In the genomic region with DNA sequence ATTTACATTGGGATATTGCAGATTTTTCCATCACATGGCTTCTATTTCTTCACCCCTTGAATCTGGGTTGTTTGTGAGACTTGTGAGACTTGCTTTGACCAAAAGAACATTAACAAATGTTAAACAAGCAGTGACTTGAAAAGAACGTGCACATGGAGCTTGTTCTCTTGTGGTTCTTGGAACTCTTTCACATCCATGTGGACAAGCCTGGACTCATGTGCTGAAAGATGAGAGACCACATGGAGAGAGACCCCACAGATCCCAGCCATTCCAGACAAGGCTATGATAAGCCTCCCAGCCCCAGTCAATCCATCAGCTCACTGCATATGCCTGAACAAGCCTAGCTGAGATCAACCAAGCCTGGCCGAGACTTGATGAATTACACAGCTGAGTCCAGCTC, we compare ENCODE assay signal across 26 cellular contexts.
"Had no signal": no experiment of that assay in that cellular context is flagged by ENCODE, and none has a peak within 500 bp of the region (broad histone marks: within the 10 kb centered on the region; RNA-seq: fewer than 3 reads in every experiment).

No MANE protein-coding gene starts in this region.

- H3K27ac ChIP-seq: brain microvascular endothelial cell, SJCRH30, SK-N-MC had no signal

- H3K36me3 ChIP-seq: brain microvascular endothelial cell, SJCRH30 had no signal

- H3K27me3 ChIP-seq: brain microvascular endothelial cell, SJCRH30 had no signal

- DNase-seq: activated CD4-positive, alpha-beta T cell treated with anti-CD3 and anti-CD28 coated beads, Interleukin-2, amount 10 ng/mL, durations not matched to agents 24 days and 14 days; activated CD4-positive, alpha-beta T cell treated with anti-CD3 and anti-CD28 coated beads, Interleukin-2, amount 50 U/mL, for 4 hours; activated CD8-positive, alpha-beta T cell treated with anti-CD3 and anti-CD28 coated beads for 36 hours; activated effector memory CD4-positive, alpha-beta T cell treated with anti-CD3 and anti-CD28 coated beads, Interleukin-2, amount 50 U/mL, for 16 hours; activated naive CD4-positive, alpha-beta T cell; activated naive CD4-positive, alpha-beta T cell treated with anti-CD3 and anti-CD28 coated beads, Interleukin-2, amount 50 U/mL, for 16 hours; activated naive CD8-positive, alpha-beta T cell treated with anti-CD3 and anti-CD28 coated beads for 36 hours; activated T-cell treated with anti-CD3 and anti-CD28 coated beads, Interleukin-2, amount 50 U/mL, for 1 hour; activated T-cell treated with anti-CD3 and anti-CD28 coated beads, Interleukin-2, amount 50 U/mL, for 72 hours; amniotic stem cell; aorta; brain microvascular endothelial cell; KG1; MM.1S; MV-4-11; NCI-H1092; NCI-H1436 treated with DMSO at 0.1 percent for 48 hours; NCI-H1694 treated with DMSO at 0.1 percent for 48 hours; NCI-H2029; NCI-H345; NCI-H524 treated with DMSO at 0.1 percent for 48 hours; SHP77; SJCRH30 had no signal

- H3K4me3 ChIP-seq: SJCRH30, SK-N-MC had no signal

- ATAC-seq: activated CD8-positive, alpha-beta T cell treated with anti-CD3 and anti-CD28 coated beads for 36 hours; activated T-cell treated with anti-CD3 and anti-CD28 coated beads, Interleukin-2, amount 50 U/mL, for 72 hours; activated T-helper 17 cell treated with anti-CD3 and anti-CD28 coated beads, Interleukin-2, amount 50 U/mL, for 72 hours; Panc1 had no signal

- H3K4me1 ChIP-seq: SJCRH30 had no signal
